In genomic region chr13:79190932-79191331, GRCh38 we compare ENCODE assay signal across 13 cellular contexts.
A peak's percentile ranks its signal among the peaks of the same experiment; 100 is the strongest.
DNase-seq lines count a peak whose midpoint lies in the region; ATAC-seq and TF ChIP-seq lines count a peak whose summit lies in the region.
"Had no signal": no experiment of that assay in that cellular context is flagged by ENCODE, and none has a peak within 500 bp of the region (broad histone marks: within the 10 kb centered on the region; RNA-seq: fewer than 3 reads in every experiment).

No MANE protein-coding gene starts in this region.

- 0 out of 22 replicates have a peak, but pooled peaks cover 0 to under 1% (median 0%) of the 10 kb centered on the region in 11 experiments for H3K9me3 ChIP-seq in BLaER1 treated with 17β-estradiol and CSF1 and Interleukin-3, amounts not matched to agents 10 nM and 100 nM (replicated peaks in 1 of 11)
- no peaks in the 10 kb centered on the region for H3K9me3 ChIP-seq in testis
- H3K9me3 ChIP-seq: SJSA1, thoracic aorta had no signal

- no peaks in the 10 kb centered on the region for H3K9me3 Mint-ChIP-seq in osteocyte (ENCODE audit: unreplicated experiment)

- no peak overlapping the region for H3K4me3 Mint-ChIP-seq in osteocyte (ENCODE audit: unreplicated experiment)

- peak overlapping the region; percentile 53 to 92 (median 68); a peak in 21 of 22 replicates for H3K4me2 ChIP-seq in BLaER1 treated with 17β-estradiol and CSF1 and Interleukin-3, amounts not matched to agents 10 nM and 100 nM

- peaks cover 0 to 13% (median 0%) of the 10 kb centered on the region in 11 experiments; a peak in 4 of 22 replicates for H3K27me3 ChIP-seq in BLaER1 treated with 17β-estradiol and CSF1 and Interleukin-3, amounts not matched to agents 10 nM and 100 nM
- no peaks in the 10 kb centered on the region for H3K27me3 ChIP-seq in testis
- H3K27me3 ChIP-seq: SJSA1 had no signal

- intact Hi-C loops in testis (cut with DNase I; ENCODE audit: low total_unique reads), result no loop called here

- TF ChIP-seq CTCF in testis (IDR thresholded peaks at IDR 0.05) (no peak), osteocyte (IDR thresholded peaks at IDR 0.05) (no peak)

- no peaks in the 10 kb centered on the region for H3K36me3 ChIP-seq in BLaER1 treated with 17β-estradiol and CSF1 and Interleukin-3, amounts not matched to agents 10 nM and 100 nM
- no peaks in the 10 kb centered on the region for H3K36me3 ChIP-seq in testis (ENCODE audit: low read depth, missing control alignments)
- H3K36me3 ChIP-seq: SJSA1, thoracic aorta had no signal

- peaks cover 40 to 58% (median 52%) of the 10 kb centered on the region in 10 experiments for H3K4me1 ChIP-seq in BLaER1 treated with 17β-estradiol and CSF1 and Interleukin-3, amounts not matched to agents 10 nM and 100 nM
- H3K4me1 ChIP-seq in testis, result peaks cover 4% of the 10 kb centered on the region
- H3K4me1 ChIP-seq: SJSA1 had no signal

- no peaks in the 10 kb centered on the region for H3K4me1 Mint-ChIP-seq in osteocyte (ENCODE audit: unreplicated experiment)

- TF ChIP-seq POLR2A in testis (IDR thresholded peaks at IDR 0.05), result no peak

- H3K27me3 Mint-ChIP-seq in osteocyte (ENCODE audit: unreplicated experiment), result no peaks in the 10 kb centered on the region

- ATAC-seq in GM19395 (IDR thresholded peaks at IDR 0.05; ENCODE audit: unreplicated experiment) (peak; percentile 38), HG02938 (IDR thresholded peaks at IDR 0.05; ENCODE audit: unreplicated experiment) (peak; percentile 18)
- ATAC-seq: right cardiac atrium had no signal

- no peaks in the 10 kb centered on the region for H4K20me1 ChIP-seq in BLaER1 treated with 17β-estradiol and CSF1 and Interleukin-3, amounts not matched to agents 10 nM and 100 nM

- whole genome bisulfite sequencing in testis, 2 donors, result 66 to 71% methylated on average over 2 of the region's 2 CpGs

- no peaks in the 10 kb centered on the region for H3K36me3 Mint-ChIP-seq in osteocyte (ENCODE audit: unreplicated experiment)

- no peak overlapping the region for H3K9ac ChIP-seq in BLaER1 treated with 17β-estradiol and CSF1 and Interleukin-3, amounts not matched to agents 10 nM and 100 nM

- H3K27ac ChIP-seq in BLaER1 treated with 17β-estradiol and CSF1 and Interleukin-3, amounts not matched to agents 10 nM and 100 nM, result peak overlapping the region in 4 of 11 experiments; percentile 3 to 54 (median 34); a peak in 6 of 22 replicates
- H3K27ac ChIP-seq in testis (no peak overlapping the region), substantia nigra (ENCODE audit: low read depth, low read length, poor library complexity, severe bottlenecking) (no peak overlapping the region)
- H3K27ac ChIP-seq: SJSA1, thoracic aorta had no signal

- H3K4me3 ChIP-seq in BLaER1 treated with 17β-estradiol and CSF1 and Interleukin-3, amounts not matched to agents 10 nM and 100 nM, result no peak overlapping the region
- no peak overlapping the region for H3K4me3 ChIP-seq in testis
- H3K4me3 ChIP-seq: SJSA1, thoracic aorta had no signal

- peak; percentile 50 for DNase-seq in MV-4-11 (lab: John Stamatoyannopoulos, UW)
- no peak for DNase-seq in C1 segment of cervical spinal cord (lab: John Stamatoyannopoulos, UW)
- DNase-seq in testis, result no peak
- DNase-seq in substantia nigra (lab: John Stamatoyannopoulos, UW), result no peak
- DNase-seq in osteocyte (ENCODE audit: extremely low spot score, unreplicated experiment), result no peak
- DNase-seq: EL, NCI-H526, right cardiac atrium had no signal

- H3K27ac Mint-ChIP-seq in osteocyte (ENCODE audit: unreplicated experiment), result no peak overlapping the region
